ENCODE assay signal across 10 cellular contexts in the genomic region with DNA sequence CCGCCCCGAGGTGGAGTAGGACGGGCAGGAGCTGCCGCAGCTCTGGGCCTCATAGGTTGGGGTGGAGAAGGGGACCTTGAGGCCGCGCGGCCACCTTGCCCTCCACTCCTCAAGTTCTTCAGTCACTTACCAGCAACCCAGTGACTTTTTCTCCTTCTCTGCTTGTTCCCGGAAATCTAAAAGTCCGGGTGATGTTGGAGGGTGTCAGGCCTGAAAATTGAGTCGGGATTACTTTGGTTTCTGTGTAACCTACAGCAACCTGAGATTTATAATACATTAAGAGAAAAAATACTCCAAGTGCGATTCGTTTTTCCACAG. TPM values are rescaled to one million over a fixed set of nuclear protein-coding genes. Genes with fewer than 3 reads are reported as not detected.
A peak's percentile ranks its signal among the peaks of the same experiment; 100 is the strongest.
DNase-seq lines count a peak whose midpoint lies in the region; ATAC-seq and TF ChIP-seq lines count a peak whose summit lies in the region.
"Had no signal": no experiment of that assay in that cellular context is flagged by ENCODE, and none has a peak within 500 bp of the region (broad histone marks: within the 10 kb centered on the region; RNA-seq: fewer than 3 reads in every experiment).

No MANE protein-coding gene starts in this region.

- H3K27ac ChIP-seq in AG04450 (ENCODE audit: low read depth, low read length) (peak overlapping the region; percentile 79), duodenal mucosa (ENCODE audit: low read depth, low read length) (peak overlapping the region; percentile 80)

- H3K36me3 Mint-ChIP-seq in naive thymus-derived CD8-positive, alpha-beta T cell, result peaks cover 0 to 31% (median 8%) of the 10 kb centered on the region in 3 donors

- peak overlapping the region; percentile 96 for H3K4me2 ChIP-seq in Loucy (ENCODE audit: low read depth, low read length, poor library complexity, severe bottlenecking)

- H3K9me3 Mint-ChIP-seq in naive thymus-derived CD8-positive, alpha-beta T cell, result no peaks in the 10 kb centered on the region

- peaks cover 19% of the 10 kb centered on the region for H4K20me1 ChIP-seq in Loucy (ENCODE audit: insufficient read depth, low read length, poor library complexity, severe bottlenecking)

- H3K4me1 Mint-ChIP-seq in naive thymus-derived CD8-positive, alpha-beta T cell, result peaks cover 31 to 65% (median 55%) of the 10 kb centered on the region in 4 donors

- in situ Hi-C loops in G401 (cut with HindIII; ENCODE audit: low sequenced_read_pairs), result no loop called here

- H3K4me3 ChIP-seq in AG04450 (ENCODE audit: low read depth, low read length) (peak overlapping the region; percentile 87), Loucy (ENCODE audit: low read length, poor library complexity, severe bottlenecking) (peak overlapping the region; percentile 87), duodenal mucosa (ENCODE audit: low read depth in 1 of 2, low read length in 2 of 2) (peak overlapping the region; percentile 88 to 99)

- peak overlapping the region; percentile 93 to 99 (median 96) for H3K4me3 Mint-ChIP-seq in naive thymus-derived CD8-positive, alpha-beta T cell

- H3K36me3 ChIP-seq in Loucy (ENCODE audit: insufficient read depth, low read length) (no peaks in the 10 kb centered on the region), duodenal mucosa (ENCODE audit: control insufficient read depth in 1 of 2, insufficient read depth in 2 of 2, low read length in 2 of 2) (peaks cover 0 to 7% of the 10 kb centered on the region in 2 donors)

- CTCF ChIA-PET in AG04450 (lab: Charles Lee), result interaction anchor here (0.9 to 5.6 kb wide), 9 partner anchors 8 to 354 kb away, joined by 3 to 44 read pairs (median 8); a partner anchor contains a TSS

- H2AFZ ChIP-seq in Loucy (ENCODE audit: low read length), result peak overlapping the region; percentile 88

- H3K27ac Mint-ChIP-seq in naive thymus-derived CD8-positive, alpha-beta T cell, result peak overlapping the region; percentile 93 to 100 (median 100)

- H3K9ac ChIP-seq in Loucy (ENCODE audit: low read depth, low read length, poor library complexity, severe bottlenecking) (peak overlapping the region; percentile 95), duodenal mucosa (ENCODE audit: low read depth in 1 of 2, low read length in 2 of 2) (peak overlapping the region; percentile 69 to 95)

- H3K9me2 ChIP-seq in Loucy (replicated peaks; ENCODE audit: low read depth, low read length), result no peaks in the 10 kb centered on the region

- no peak for TF ChIP-seq POLR2A in erythroblast (IDR thresholded peaks at IDR 0.05; ENCODE audit: low read length)

- H3F3A ChIP-seq in Loucy (ENCODE audit: low read depth), result no peaks in the 10 kb centered on the region

- H3K27me3 ChIP-seq in AG04450 (ENCODE audit: control insufficient read depth, insufficient read depth, low read length), result no peaks in the 10 kb centered on the region
- H3K27me3 ChIP-seq in Loucy (ENCODE audit: insufficient read depth, low read length, poor library complexity, severe bottlenecking), result no peaks in the 10 kb centered on the region
- no peaks in the 10 kb centered on the region for H3K27me3 ChIP-seq in duodenal mucosa (ENCODE audit: control insufficient read depth in 1 of 2, insufficient read depth in 2 of 2, low read length in 2 of 2)

- DNase-seq in AG04450 (ENCODE audit: low read depth, low spot score) (no peak), RKO (ENCODE audit: low spot score) (no peak), hepatic stellate cell (ENCODE audit: low spot score) (no peak), G401 (ENCODE audit: low spot score) (no peak), erythroblast (lab: John Stamatoyannopoulos, UW) (no peak)
- no peak for DNase-seq in naive thymus-derived CD8-positive, alpha-beta T cell

- peaks cover 56% of the 10 kb centered on the region for H3K79me2 ChIP-seq in Loucy (ENCODE audit: insufficient read depth, low read length)

- POLR2A ChIA-PET in AG04450 (lab: Yijun Ruan, JAX), result interaction anchor here (0.6 to 1.9 kb wide), 9 partner anchors 14 to 502 kb away, joined by 3 to 4 read pairs (median 3); a partner anchor contains a TSS
- POLR2A ChIA-PET in naive thymus-derived CD8-positive, alpha-beta T cell (lab: Charles Lee), result interaction anchor here (0.7 to 4.2 kb wide), 9 partner anchors 8 to 977 kb away, joined by 3 to 66 read pairs (median 5); a partner anchor contains a TSS

- no peak for TF ChIP-seq CTCF in AG04450 (IDR thresholded peaks at IDR 0.05; ENCODE audit: low read depth, low read length)
- no peak for TF ChIP-seq CTCF in Loucy (conservative IDR thresholded peaks at IDR 0.05; ENCODE audit: low read length)

- H3K9me3 ChIP-seq in AG04450 (ENCODE audit: control insufficient read depth, insufficient read depth, low read length) (no peaks in the 10 kb centered on the region), Loucy (ENCODE audit: insufficient read depth, low read depth, low read length) (no peaks in the 10 kb centered on the region), duodenal mucosa (ENCODE audit: control insufficient read depth in 1 of 2, low read length in 2 of 2) (no peaks in the 10 kb centered on the region)

- ATAC-seq in naive thymus-derived CD8-positive, alpha-beta T cell, result no peak

- H3K27me3 Mint-ChIP-seq in naive thymus-derived CD8-positive, alpha-beta T cell, result no peaks in the 10 kb centered on the region

- H3K4me1 ChIP-seq in Loucy (ENCODE audit: insufficient read depth, low read length, poor library complexity, severe bottlenecking), result peaks cover 48% of the 10 kb centered on the region
- peaks cover 20 to 24% of the 10 kb centered on the region in 2 donors for H3K4me1 ChIP-seq in duodenal mucosa (ENCODE audit: control insufficient read depth in 1 of 2, insufficient read depth in 2 of 2, low read length in 2 of 2)

RNA-seq across cellular contexts. Expression of a gene that starts 0.3 kb away (rescaled TPM):
- 43.0 and 56.9 TPM in 2 replicates for polyA plus RNA-seq in AG04450 (2011; rRNA removed)
- 10.0 and 12.9 TPM in 2 replicates for polyA minus RNA-seq in AG04450 (2011; rRNA and poly(A)+ RNA removed)
- 10 to 100 TPM; 38.0 to 39.0 TPM for total RNA-seq in naive thymus-derived CD8-positive, alpha-beta T cell
- polyA plus RNA-seq in naive thymus-derived CD8-positive, alpha-beta T cell, result 10 to 100 TPM; 55.7 to 89.3 (median 69.7) TPM
- total RNA-seq in G401 (2014; rRNA removed; shearing (Covaris generic)), result 36.6 and 50.3 TPM in 2 replicates

RNA-seq across cellular contexts. Expression of a gene that starts 18.1 kb away (rescaled TPM):
- 0.11 TPM in 1 of 2 replicates, not detected in the other for polyA plus RNA-seq in AG04450 (2011; rRNA removed)
- not detected in 2 replicates for polyA minus RNA-seq in AG04450 (2011; rRNA and poly(A)+ RNA removed)
- total RNA-seq in naive thymus-derived CD8-positive, alpha-beta T cell, result not detected
- polyA plus RNA-seq in naive thymus-derived CD8-positive, alpha-beta T cell, result not detected
- total RNA-seq in G401 (2014; rRNA removed; shearing (Covaris generic)), result not detected in 2 replicates
- total RNA-seq: renal cortical epithelial cell had no signal

RNA-seq across cellular contexts. Expression of a gene that starts 26.2 kb away (rescaled TPM):
- polyA plus RNA-seq in AG04450 (2011; rRNA removed), result 0.19 TPM in 1 of 2 replicates, not detected in the other
- polyA minus RNA-seq in AG04450 (2011; rRNA and poly(A)+ RNA removed), result not detected in 2 replicates
- not detected for total RNA-seq in naive thymus-derived CD8-positive, alpha-beta T cell
- not detected for polyA plus RNA-seq in naive thymus-derived CD8-positive, alpha-beta T cell
- total RNA-seq in G401 (2014; rRNA removed; shearing (Covaris generic)), result not detected in 2 replicates
- total RNA-seq: renal cortical epithelial cell, SK-MEL-5 had no signal

RNA-seq across cellular contexts. Expression of a gene that starts 44.6 kb away (rescaled TPM):
- 0.09 and 0.11 TPM in 2 replicates for polyA plus RNA-seq in AG04450 (2011; rRNA removed)
- polyA minus RNA-seq in AG04450 (2011; rRNA and poly(A)+ RNA removed), result not detected in 2 replicates
- total RNA-seq in naive thymus-derived CD8-positive, alpha-beta T cell, result 1 to 10 TPM; 1.1 to 1.3 TPM
- under 1 TPM in 1 of 3 donors, not detected in 2; 0.13 TPM for polyA plus RNA-seq in naive thymus-derived CD8-positive, alpha-beta T cell
- 0.31 and 1.3 TPM in 2 replicates for total RNA-seq in G401 (2014; rRNA removed; shearing (Covaris generic))
- total RNA-seq: SK-MEL-5 had no signal
